In genomic region chr3:10935028-10935427, GRCh38 we compare ENCODE assay signal across 21 cellular contexts. TPM values are rescaled to one million over a fixed set of nuclear protein-coding genes. Genes with fewer than 3 reads are reported as not detected.
"Had no signal": no experiment of that assay in that cellular context is flagged by ENCODE, and none has a peak within 500 bp of the region (broad histone marks: within the 10 kb centered on the region; RNA-seq: fewer than 3 reads in every experiment).

No MANE protein-coding gene starts in this region.

- H3K27ac Mint-ChIP-seq: activated CD4-positive, alpha-beta T cell treated with anti-CD3 and anti-CD28 coated beads, Interleukin-2, amount 10 ng/mL, durations not matched to agents 24 days and 14 days; activated CD8-positive, alpha-beta T cell treated with anti-CD3 and anti-CD28 coated beads, Interleukin-2, amount 10 ng/mL, durations not matched to agents 7 days and 5 days; activated naive CD8-positive, alpha-beta T cell treated with anti-CD3 and anti-CD28 coated beads for 36 hours; stimulated activated naive B cell treated with anti-CD40 and anti-IgM and Interleukin-4, amounts not matched to agents 10 μg/mL and 1 μg/mL and 100 μg/mL, for 72 hours; WTC11 had no signal

- H3K27me3 ChIP-seq: gastrocnemius medialis, ovary had no signal

- H3K27ac ChIP-seq: gastrocnemius medialis, ovary, tibial artery had no signal

- FAIRE-seq: TTC549 had no signal

- H3K4me3 Mint-ChIP-seq: activated CD4-positive, alpha-beta T cell treated with anti-CD3 and anti-CD28 coated beads, Interleukin-2, amount 10 ng/mL, durations not matched to agents 24 days and 14 days; activated CD8-positive, alpha-beta T cell treated with anti-CD3 and anti-CD28 coated beads, Interleukin-2, amount 10 ng/mL, durations not matched to agents 7 days and 5 days; activated naive CD8-positive, alpha-beta T cell treated with anti-CD3 and anti-CD28 coated beads for 36 hours; neural crest cell; stimulated activated naive B cell treated with anti-CD40 and anti-IgM and Interleukin-4, amounts not matched to agents 10 μg/mL and 1 μg/mL and 100 μg/mL, for 72 hours; WTC11 had no signal

- DNase-seq: activated CD4-positive, alpha-beta T cell treated with anti-CD3 and anti-CD28 coated beads, Interleukin-2, amount 10 ng/mL, durations not matched to agents 24 days and 14 days; activated CD8-positive, alpha-beta memory T cell treated with anti-CD3 and anti-CD28 coated beads, Interleukin-2, amount 50 U/mL, for 4 hours; activated CD8-positive, alpha-beta T cell treated with anti-CD3 and anti-CD28 coated beads, Interleukin-2, amount 10 ng/mL, durations not matched to agents 7 days and 5 days; activated gamma-delta T cell treated with Interleukin-2 at 50 U/mL for 16 hours; activated naive CD8-positive, alpha-beta T cell treated with anti-CD3 and anti-CD28 coated beads for 36 hours; activated T-cell treated with anti-CD3 and anti-CD28 coated beads, Interleukin-2, amount 50 U/mL, for 48 hours; cerebellar nuclear complex; gastrocnemius medialis; heart right ventricle; ovary; stimulated activated CD4-positive, alpha-beta T cell treated with anti-CD3 and anti-CD28 coated beads, Interleukin-15, amount 100 ng/mL, for 24 hours; stimulated activated CD4-positive, alpha-beta T cell treated with anti-CD3 and anti-CD28 coated beads, Interleukin-4, amount 100 ng/mL, for 1 hour; stimulated activated naive B cell treated with anti-CD40 and anti-IgM and Interleukin-4, amounts not matched to agents 10 μg/mL and 1 μg/mL and 100 μg/mL, for 72 hours had no signal

- H3K36me3 ChIP-seq: gastrocnemius medialis, heart right ventricle, ovary, tibial artery had no signal

- H3K27me3 Mint-ChIP-seq: activated CD4-positive, alpha-beta T cell treated with anti-CD3 and anti-CD28 coated beads, Interleukin-2, amount 10 ng/mL, durations not matched to agents 24 days and 14 days had no signal

- H3K36me3 Mint-ChIP-seq: activated naive CD8-positive, alpha-beta T cell treated with anti-CD3 and anti-CD28 coated beads for 36 hours; stimulated activated naive B cell treated with anti-CD40 and anti-IgM and Interleukin-4, amounts not matched to agents 10 μg/mL and 1 μg/mL and 100 μg/mL, for 72 hours; WTC11 had no signal

- H3K9me3 Mint-ChIP-seq: activated CD4-positive, alpha-beta T cell treated with anti-CD3 and anti-CD28 coated beads, Interleukin-2, amount 10 ng/mL, durations not matched to agents 24 days and 14 days; activated naive CD8-positive, alpha-beta T cell treated with anti-CD3 and anti-CD28 coated beads for 36 hours; neural crest cell; stimulated activated naive B cell treated with anti-CD40 and anti-IgM and Interleukin-4, amounts not matched to agents 10 μg/mL and 1 μg/mL and 100 μg/mL, for 72 hours; WTC11 had no signal

- H3K9me3 ChIP-seq: gastrocnemius medialis, heart right ventricle, ovary, tibial artery had no signal

- ATAC-seq: activated CD8-positive, alpha-beta T cell treated with anti-CD3 and anti-CD28 coated beads, Interleukin-2, amount 10 ng/mL, durations not matched to agents 7 days and 5 days; gastrocnemius medialis; left colon had no signal

- H3K4me3 ChIP-seq: gastrocnemius medialis, heart right ventricle, ovary, tibial artery had no signal

- H3K4me1 Mint-ChIP-seq: activated CD4-positive, alpha-beta T cell treated with anti-CD3 and anti-CD28 coated beads, Interleukin-2, amount 10 ng/mL, durations not matched to agents 24 days and 14 days; activated naive CD8-positive, alpha-beta T cell treated with anti-CD3 and anti-CD28 coated beads for 36 hours; stimulated activated naive B cell treated with anti-CD40 and anti-IgM and Interleukin-4, amounts not matched to agents 10 μg/mL and 1 μg/mL and 100 μg/mL, for 72 hours had no signal

- H3K4me1 ChIP-seq: gastrocnemius medialis had no signal

RNA-seq across cellular contexts. Expression of gene SLC6A1, which starts 57.5 kb away (rescaled TPM):
- total RNA-seq: activated CD4-positive, alpha-beta T cell treated with anti-CD3 and anti-CD28 coated beads, Interleukin-2, amount 10 ng/mL, durations not matched to agents 24 days and 14 days; activated CD8-positive, alpha-beta T cell treated with anti-CD3 and anti-CD28 coated beads, Interleukin-2, amount 10 ng/mL, durations not matched to agents 7 days and 5 days; activated naive CD8-positive, alpha-beta T cell treated with anti-CD3 and anti-CD28 coated beads for 36 hours; dermis microvascular lymphatic vessel endothelial cell; renal cortical epithelial cell; T-helper 2 cell treated with Interferon-gamma antibody and Interleukin-4, amounts not matched to agents 100 ng/mL and 5 ng/mL, for 36 hours had no signal
